19 cellular contexts compared by ENCODE assay signal in the genomic region with DNA sequence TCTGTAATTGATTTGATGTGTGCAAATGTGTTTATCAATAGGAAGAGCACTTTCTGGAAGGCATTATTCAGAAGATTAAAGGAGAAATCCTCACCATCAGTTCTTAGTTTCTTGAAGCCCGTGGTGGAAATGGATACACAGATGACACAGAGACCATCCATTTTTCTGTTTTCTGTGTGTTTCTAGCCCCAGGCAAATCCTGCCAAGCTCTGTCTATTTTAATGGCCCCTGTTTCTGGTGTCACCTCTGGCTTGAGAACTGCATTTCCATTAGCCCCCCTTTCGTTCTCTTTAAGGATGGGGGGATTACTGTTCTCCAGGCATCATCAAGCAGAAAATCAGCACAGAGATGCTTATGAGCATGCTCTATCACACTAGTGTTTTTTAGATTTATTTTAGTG. TPM values are rescaled to one million over a fixed set of nuclear protein-coding genes. Genes with fewer than 3 reads are reported as not detected.
DNase-seq lines count a peak whose midpoint lies in the region; ATAC-seq, FAIRE-seq and TF ChIP-seq lines count a peak whose summit lies in the region.
"Had no signal": no experiment of that assay in that cellular context is flagged by ENCODE, and none has a peak within 500 bp of the region (broad histone marks: within the 10 kb centered on the region; RNA-seq: fewer than 3 reads in every experiment).

No MANE protein-coding gene starts in this region.

- no peak for TF ChIP-seq POLR2A in GM12878 (IDR thresholded peaks at IDR 0.05; ENCODE audit: low read depth, low read length)

- H3K14ac ChIP-seq in H9 (ENCODE audit: insufficient read depth, low read length) = no peak overlapping the region

- no peak overlapping the region for H4K8ac ChIP-seq in H9 (replicated peaks; ENCODE audit: insufficient read length, low read depth, low read length)

- H3K27ac Mint-ChIP-seq in activated T-cell treated with anti-CD3 and anti-CD28 coated beads, Interleukin-2, amount 50 U/mL, for 24 hours = peak overlapping the region; percentile 33
- H3K27ac Mint-ChIP-seq in H9 (peak overlapping the region in 2 of 3 experiments; percentile 21 to 80; a peak in 2 of 7 replicates), chondrocyte (ENCODE audit: unreplicated experiment) (no peak overlapping the region)
- H3K27ac Mint-ChIP-seq: CD8-positive, alpha-beta T cell; HFFc6 had no signal

- H2BK12ac ChIP-seq in H9 (ENCODE audit: insufficient read length, low read depth, low read length) = no peak overlapping the region

- RAD21 ChIA-PET in GM12878 (lab: Charles Lee; ENCODE audit: unreplicated experiment) = interaction anchor here (0.7 to 3.0 kb wide), 5 partner anchors 32 to 161 kb away, joined by 4 to 25 read pairs (median 7); no protein-coding TSS in a partner anchor

- H2BK20ac ChIP-seq in H9 (ENCODE audit: low read depth, low read length, poor library complexity, severe bottlenecking) = no peak overlapping the region

- H3K79me1 ChIP-seq in H9 (ENCODE audit: insufficient read depth, low read depth, low read length, poor library complexity, severe bottlenecking) = peaks cover 4% of the 10 kb centered on the region

- TF ChIP-seq RAD21 in GM12878 (IDR thresholded peaks at IDR 0.05; ENCODE audit: insufficient read depth, low read depth, low read length) = no peak

- no peak overlapping the region for H2BK15ac ChIP-seq in H9 (ENCODE audit: low read depth, low read length)

- ATAC-seq in GM12878 = no peak
- ATAC-seq: CD8-positive, alpha-beta T cell had no signal

- FAIRE-seq in GM12878 (lab: Jason Lieb, UNC) = no peak
- FAIRE-seq: HTR-8/SVneo had no signal

- TF ChIP-seq CTCF in H9 (conservative IDR thresholded peaks at IDR 0.05) = no peak
- no peak for TF ChIP-seq CTCF in GM12878 (IDR thresholded peaks at IDR 0.05 in 2 of 3, conservative IDR thresholded peaks at IDR 0.05 in 1 of 3; ENCODE audit: control insufficient read depth in 2 of 3, extremely low read depth in 1 of 3, insufficient read depth in 1 of 3, low read depth in 3 of 3, low read length in 3 of 3)
- TF ChIP-seq CTCF in GM10266 (IDR thresholded peaks at IDR 0.05; ENCODE audit: control insufficient read depth, insufficient read depth, low read depth, missing control alignments) = no peak
- TF ChIP-seq CTCF in chondrocyte (IDR thresholded peaks at IDR 0.05) = no peak

- SMC1A ChIA-PET in GM12878 (lab: Charles Lee; ENCODE audit: uncharacterized antibody, unreplicated experiment) = interaction anchor here (0.6 to 3.3 kb wide), 7 partner anchors 18 to 197 kb away, joined by 3 to 31 read pairs (median 12); partner anchors contain the start of gene DAPK1

- H4K20me1 ChIP-seq in H9 (ENCODE audit: control insufficient read depth, insufficient read depth, insufficient read length) (no peaks in the 10 kb centered on the region), GM12878 (ENCODE audit: control insufficient read depth, insufficient read depth) (no peaks in the 10 kb centered on the region)

- no peak overlapping the region for H2BK5ac ChIP-seq in H9 (ENCODE audit: insufficient read length, low read length)

- H3T11ph ChIP-seq in H9 (ENCODE audit: low read length) = no peak overlapping the region

- no peak for DNase-seq in activated T-cell treated with anti-CD3 and anti-CD28 coated beads, Interleukin-2, amount 50 U/mL, for 24 hours
- no peak for DNase-seq in activated T-cell treated with anti-CD3 and anti-CD28 coated beads, Interleukin-2, amount 50 U/mL, for 1 hour
- DNase-seq in H9 (no peak), GM12878 (ENCODE audit: low read depth, low spot score) (no peak), islet precursor cell (peak; percentile 67), GM10266 (ENCODE audit: extremely low spot score) (no peak), SW480 (ENCODE audit: low spot score) (no peak), chondrocyte (ENCODE audit: low spot score) (no peak)
- DNase-seq: 8988T; Calu3; CD8-positive, alpha-beta T cell; DMS79 treated with DMSO at 0.1 percent for 48 hours; GM23248; HCEC 1CT; HFFc6; IMR-90 had no signal

- no peak overlapping the region for H3K23ac ChIP-seq in H9 (ENCODE audit: insufficient read length, low read depth, low read length)

- H4K5ac ChIP-seq in H9 (ENCODE audit: insufficient read length, low read depth, low read length) = no peak overlapping the region

- H3K9me3 ChIP-seq in H9 (ENCODE audit: control insufficient read depth, low read depth, low read length) (no peaks in the 10 kb centered on the region), GM12878 (replicated peaks; ENCODE audit: control insufficient read depth, insufficient read depth, low read length) (no peaks in the 10 kb centered on the region)
- H3K9me3 ChIP-seq: BLaER1 treated with 17β-estradiol and CSF1 and Interleukin-3, amounts not matched to agents 10 nM and 100 nM had no signal

- H3K4me3 Mint-ChIP-seq in activated T-cell treated with anti-CD3 and anti-CD28 coated beads, Interleukin-2, amount 50 U/mL, for 24 hours = no peak overlapping the region
- H3K4me3 Mint-ChIP-seq in H9 (no peak overlapping the region), chondrocyte (ENCODE audit: unreplicated experiment) (no peak overlapping the region)
- H3K4me3 Mint-ChIP-seq: CD8-positive, alpha-beta T cell; HFFc6 had no signal

- no peak overlapping the region for H2AK5ac ChIP-seq in H9 (ENCODE audit: insufficient read length, low read length)

- H2BK120ac ChIP-seq in H9 (ENCODE audit: low read depth, low read length, poor library complexity, severe bottlenecking) = no peak overlapping the region

- H3K79me2 ChIP-seq in H9 (ENCODE audit: insufficient read depth, low read length) (peaks cover 8% of the 10 kb centered on the region; the same call in 1 of the 2 replicates), GM12878 (ENCODE audit: control insufficient read depth, insufficient read depth, low read length) (peaks cover 15% of the 10 kb centered on the region)

- H3K9ac ChIP-seq in H9 (ENCODE audit: extremely low read depth, insufficient read length, low read length) (no peak overlapping the region), GM12878 (ENCODE audit: control insufficient read depth, insufficient read depth, low read length) (no peak overlapping the region)
- H3K9ac ChIP-seq: BLaER1 treated with 17β-estradiol and CSF1 and Interleukin-3, amounts not matched to agents 10 nM and 100 nM; GM23248 had no signal

- CTCF ChIA-PET in GM12878 (lab: Yijun Ruan, JAX) = interaction anchor here (0.8 to 1.9 kb wide), 4 partner anchors 12 to 34 kb away, joined by 3 to 10 read pairs (median 4); no protein-coding TSS in a partner anchor

- H2AFZ ChIP-seq in H9 (ENCODE audit: low read length) (no peak overlapping the region), GM12878 (ENCODE audit: control insufficient read depth, low read depth, low read length) (no peak overlapping the region)
- H2AFZ ChIP-seq: GM23248 had no signal

- H4K91ac ChIP-seq in H9 (ENCODE audit: insufficient read length, low read depth, low read length) = no peak overlapping the region

- 0 out of 4 replicates have a peak, but pooled peaks cover 0 to 6% of the 10 kb centered on the region in 2 experiments for H3K36me3 ChIP-seq in GM12878 (ENCODE audit: control insufficient read depth in 2 of 2, insufficient read depth in 2 of 2, low read length in 1 of 2)

- no peak overlapping the region for H3K56ac ChIP-seq in H9 (ENCODE audit: insufficient read length, low read depth, low read length)

- peaks cover 22% of the 10 kb centered on the region for H3K4me1 Mint-ChIP-seq in activated T-cell treated with anti-CD3 and anti-CD28 coated beads, Interleukin-2, amount 50 U/mL, for 24 hours (ENCODE audit: low read depth)
- H3K4me1 Mint-ChIP-seq in H9 = peaks cover 26 to 42% of the 10 kb centered on the region in 2 experiments
- peaks cover 38% of the 10 kb centered on the region for H3K4me1 Mint-ChIP-seq in chondrocyte (ENCODE audit: low read depth)

- no peak for TF ChIP-seq EP300 in GM12878 (IDR thresholded peaks at IDR 0.05; ENCODE audit: borderline replicate concordance in 1 of 2, control insufficient read depth in 1 of 2, low read depth in 2 of 2, low read length in 2 of 2)

- peaks cover 13% of the 10 kb centered on the region; the same call in 1 of the 2 replicates for H3K4me1 ChIP-seq in H9 (ENCODE audit: insufficient read depth, low read length)
- H3K4me1 ChIP-seq in GM12878 (ENCODE audit: control insufficient read depth, insufficient read depth, low read length) = peaks cover 18% of the 10 kb centered on the region; the same call in 1 of the 2 replicates

- H3K27me3 ChIP-seq in H9 (ENCODE audit: insufficient read depth, low read length) (no peaks in the 10 kb centered on the region), GM12878 (replicated peaks in 1 of 2; ENCODE audit: control insufficient read depth in 2 of 2, insufficient read depth in 2 of 2, low read length in 1 of 2) (no peaks in the 10 kb centered on the region)
- H3K27me3 ChIP-seq: BLaER1 treated with 17β-estradiol and CSF1 and Interleukin-3, amounts not matched to agents 10 nM and 100 nM had no signal

- in situ Hi-C loops in GM12878 (cut with MboI) = no loop called here

- BruUV-seq in GM12878 (replicated peaks; lab: Mats Ljungman, UMichigan) = no TSS peak

- WGBS in H9 (ENCODE audit: extremely low coverage, insufficient read length, low lambda C conversion rate) = no CpG with 5 or more reads among the region's 2 CpGs
- WGBS in GM12878 (ENCODE audit: insufficient coverage, insufficient replicate concordance, low lambda C conversion rate, missing lambda C conversion rate) = 26% methylated on average over 2 of the region's 2 CpGs

- H3K4me2 ChIP-seq in H9 (ENCODE audit: insufficient read depth, insufficient read length, low read length) = no peak overlapping the region
- H3K4me2 ChIP-seq in GM12878 (ENCODE audit: control insufficient read depth, insufficient read depth) = no peak overlapping the region
- H3K4me2 ChIP-seq: BLaER1 treated with 17β-estradiol and CSF1 and Interleukin-3, amounts not matched to agents 10 nM and 100 nM had no signal

- no peaks in the 10 kb centered on the region for H3K27me3 Mint-ChIP-seq in activated T-cell treated with anti-CD3 and anti-CD28 coated beads, Interleukin-2, amount 50 U/mL, for 24 hours
- H3K27me3 Mint-ChIP-seq in H9 (ENCODE audit: low read depth) = no peaks in the 10 kb centered on the region
- H3K27me3 Mint-ChIP-seq in chondrocyte (ENCODE audit: low read depth) = no peaks in the 10 kb centered on the region

- H3K27ac ChIP-seq in H9 (ENCODE audit: insufficient read length, low read depth, low read length) = no peak overlapping the region
- H3K27ac ChIP-seq in GM12878 (ENCODE audit: control insufficient read depth, insufficient read depth) = peak overlapping the region; percentile 91
- H3K27ac ChIP-seq: BLaER1 treated with 17β-estradiol and CSF1 and Interleukin-3, amounts not matched to agents 10 nM and 100 nM; GM23248 had no signal

- POLR2A ChIA-PET in GM12878 (lab: Charles Lee) = interaction anchor here (2.2 kb wide), 1 partner anchor 24 kb away, joined by 19 read pairs; no protein-coding TSS in a partner anchor

- no peaks in the 10 kb centered on the region for H3K23me2 ChIP-seq in H9 (ENCODE audit: insufficient read length, low read depth, low read length, poor library complexity, severe bottlenecking)

- no peaks in the 10 kb centered on the region for H3K36me3 Mint-ChIP-seq in activated T-cell treated with anti-CD3 and anti-CD28 coated beads, Interleukin-2, amount 50 U/mL, for 24 hours (ENCODE audit: low read depth)
- peaks cover 0 to 5% (median 4%) of the 10 kb centered on the region in 3 experiments; a peak in 5 of 7 replicates for H3K36me3 Mint-ChIP-seq in H9 (ENCODE audit: insufficient read depth in 1 of 3, low read depth in 3 of 3)
- H3K36me3 Mint-ChIP-seq in chondrocyte (ENCODE audit: low read depth) = peaks cover 5% of the 10 kb centered on the region
- H3K36me3 Mint-ChIP-seq: CD8-positive, alpha-beta T cell had no signal

- no peaks in the 10 kb centered on the region for H3K9me3 Mint-ChIP-seq in activated T-cell treated with anti-CD3 and anti-CD28 coated beads, Interleukin-2, amount 50 U/mL, for 24 hours
- H3K9me3 Mint-ChIP-seq in H9 = no peaks in the 10 kb centered on the region
- no peaks in the 10 kb centered on the region for H3K9me3 Mint-ChIP-seq in chondrocyte (ENCODE audit: low read depth)
- H3K9me3 Mint-ChIP-seq: CD8-positive, alpha-beta T cell; HFFc6 had no signal

- H3K4ac ChIP-seq in H9 (ENCODE audit: low read depth, low read length) = no peak overlapping the region

- no peak overlapping the region for H3K4me3 ChIP-seq in GM12878
- H3K4me3 ChIP-seq: BLaER1 treated with 17β-estradiol and CSF1 and Interleukin-3, amounts not matched to agents 10 nM and 100 nM; GM23248 had no signal

- intact Hi-C loops in GM12878 (cut with micrococcal nuclease; ENCODE audit: unreplicated experiment) = no loop called here

- H3K18ac ChIP-seq in H9 (ENCODE audit: insufficient read length, low read depth, low read length) = no peak overlapping the region

RNA-seq across cellular contexts. Expression of gene DAPK1, which starts 37.3 kb away (rescaled TPM):
- total RNA-seq in H9 (2021) (78.3 and 79.4 TPM in 2 replicates), GM12878 (2014; rRNA removed) (54.7 and 57.5 TPM in 2 replicates), GM12878 (2014; rRNA removed; fragmentation: Illumina TruSeq; extraction: Trizol) (44.1 and 46.1 TPM in 2 replicates), GM12878 (2021) (94.7 and 96.7 TPM in 2 replicates), chondrocyte (87.9 to 104 TPM (median 102 TPM) in 3 replicates)
- total RNA-seq in GM12878 (2013; cell fraction: nucleolus; rRNA removed) = 289 and 314 TPM in 2 replicates
- polyA plus RNA-seq in GM12878 (2011; ENCODE audit: low read depth) = 14.1 TPM
- polyA plus RNA-seq in GM12878 (2011; rRNA removed) (31.4 and 41.3 TPM in 2 replicates), GM12878 (2014; fragmentation: Illumina TruSeq; extraction: Trizol) (43.6 and 48.4 TPM in 2 replicates), GM12878 (2014; fragmentation: Nextera tagmentation; extraction: Ambion mirVana) (10 to 100 TPM in 1 of 2 experiments, 1 to 10 TPM in 1; 8.2 to 10.4 TPM), GM12878 (2014; rRNA removed) (48.2 and 56.5 TPM in 2 replicates), GM12878 (2016; fragmentation: Nextera tagmentation; extraction: Ambion mirVana) (10 to 100 TPM; 55.5 to 56.0 TPM)
- 22.3 and 23.6 TPM in 2 replicates for polyA plus RNA-seq in GM12878 (2011; cell fraction: cytosol; rRNA removed)
- polyA plus RNA-seq in GM12878 (2011; cell fraction: nucleus; rRNA removed) = 127 and 131 TPM in 2 replicates
- 24.5 and 32.2 TPM in 2 replicates for polyA plus RNA-seq in GM12878 (2012)
- polyA minus RNA-seq in GM12878 (2011; rRNA and poly(A)+ RNA removed) = 88.0 and 110 TPM in 2 replicates
- 13.4 and 14.3 TPM in 2 replicates for polyA minus RNA-seq in GM12878 (2011; cell fraction: cytosol; rRNA and poly(A)+ RNA removed)
- 88.4 and 117 TPM in 2 replicates for polyA minus RNA-seq in GM12878 (2011; cell fraction: nucleus; rRNA and poly(A)+ RNA removed)
- total RNA-seq: G401 had no signal
